In the genomic region with DNA sequence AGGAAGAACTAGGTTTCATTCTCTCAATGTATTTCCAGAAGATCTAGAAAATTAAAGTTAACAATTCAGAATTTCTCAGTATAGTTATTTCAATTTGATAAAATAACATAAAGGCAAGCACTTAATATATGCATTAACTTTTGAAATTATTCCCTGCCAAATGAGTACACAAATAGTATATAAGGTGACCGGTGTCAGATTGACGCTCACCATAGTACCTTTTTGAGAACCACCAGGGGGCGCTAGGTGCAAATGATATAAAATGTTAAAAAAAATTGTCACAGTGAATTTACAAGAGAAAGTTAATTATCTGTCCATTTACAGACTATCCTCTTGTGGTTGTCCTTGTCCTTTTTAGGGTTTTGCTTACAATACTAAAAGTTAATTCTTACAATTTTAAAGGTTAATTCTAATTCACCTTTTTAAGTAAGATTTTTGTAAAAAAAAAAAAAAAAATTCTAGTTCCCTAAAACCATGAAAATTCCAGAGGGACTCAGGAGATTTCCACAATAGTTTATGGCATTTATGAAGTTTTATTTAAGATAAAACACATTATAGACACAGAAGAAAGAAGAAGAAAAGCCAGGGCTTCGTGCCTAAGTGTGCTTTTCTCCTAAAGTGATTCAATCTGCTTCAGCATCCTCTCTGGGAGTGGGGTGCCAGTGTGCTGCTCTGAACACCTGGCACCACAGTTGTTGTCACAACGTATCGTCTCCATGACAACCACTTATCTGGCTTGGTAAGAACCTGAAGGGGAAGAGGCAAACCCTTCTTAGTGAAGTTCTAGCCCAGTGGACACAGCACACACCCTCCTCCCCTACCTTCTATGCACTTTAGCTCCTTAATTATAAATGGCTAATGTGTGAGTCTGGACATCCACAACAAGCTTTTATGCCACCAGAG, we compare ENCODE assay signal across 1 cellular context.
TF ChIP-seq lines count a peak whose summit lies in the region.

No MANE protein-coding gene starts in this region.

TF ChIP-seq in endothelial cell of umbilical vein, 7 proteins besides CTCF, POLR2A, EP300 and RAD21 (continued from another document):
- TF ChIP-seq JUN (IDR thresholded peaks at IDR 0.05; ENCODE audit: borderline replicate concordance, insufficient read depth, insufficient read length, low read depth): no peak
- TF ChIP-seq, protein P1, sequence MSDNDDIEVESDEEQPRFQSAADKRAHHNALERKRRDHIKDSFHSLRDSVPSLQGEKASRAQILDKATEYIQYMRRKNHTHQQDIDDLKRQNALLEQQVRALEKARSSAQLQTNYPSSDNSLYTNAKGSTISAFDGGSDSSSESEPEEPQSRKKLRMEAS (IDR thresholded peaks at IDR 0.05; ENCODE audit: insufficient read depth, insufficient read length): no peak
TF ChIP-seq in endothelial cell of umbilical vein: peak in this region for 0.
